In the genomic region with DNA sequence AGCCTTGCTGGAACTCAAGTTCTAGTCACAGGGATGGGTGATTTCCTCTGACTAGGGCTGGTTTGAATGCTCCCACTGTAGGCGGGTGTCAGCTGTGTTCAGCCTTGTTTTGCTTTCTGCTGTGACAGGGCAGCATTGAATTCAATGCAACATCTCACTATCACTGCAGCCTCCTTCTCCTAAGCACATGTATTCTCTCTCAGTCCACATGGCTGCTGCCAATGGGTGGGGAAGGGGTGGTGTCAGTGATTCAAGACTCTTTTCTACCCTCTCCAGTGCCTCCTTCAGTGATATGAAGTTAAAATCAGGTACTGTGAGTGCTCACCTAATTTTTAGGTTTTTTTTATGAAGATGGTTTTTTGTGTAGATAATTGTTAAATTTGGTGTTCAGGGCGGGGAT, we compare ENCODE assay signal across 1 cellular context.
TF ChIP-seq lines count a peak whose summit lies in the region.

No MANE protein-coding gene starts in this region.

TF ChIP-seq in HepG2, 621 proteins besides CTCF, POLR2A, EP300 and RAD21:
- TF ChIP-seq, protein P1, sequence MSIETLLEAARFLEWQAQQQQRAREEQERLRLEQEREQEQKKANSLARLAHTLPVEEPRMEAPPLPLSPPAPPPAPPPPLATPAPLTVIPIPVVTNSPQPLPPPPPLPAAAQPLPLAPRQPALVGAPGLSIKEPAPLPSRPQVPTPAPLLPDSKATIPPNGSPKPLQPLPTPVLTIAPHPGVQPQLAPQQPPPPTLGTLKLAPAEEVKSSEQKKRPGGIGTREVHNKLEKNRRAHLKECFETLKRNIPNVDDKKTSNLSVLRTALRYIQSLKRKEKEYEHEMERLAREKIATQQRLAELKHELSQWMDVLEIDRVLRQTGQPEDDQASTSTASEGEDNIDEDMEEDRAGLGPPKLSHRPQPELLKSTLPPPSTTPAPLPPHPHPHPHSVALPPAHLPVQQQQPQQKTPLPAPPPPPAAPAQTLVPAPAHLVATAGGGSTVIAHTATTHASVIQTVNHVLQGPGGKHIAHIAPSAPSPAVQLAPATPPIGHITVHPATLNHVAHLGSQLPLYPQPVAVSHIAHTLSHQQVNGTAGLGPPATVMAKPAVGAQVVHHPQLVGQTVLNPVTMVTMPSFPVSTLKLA (IDR thresholded peaks at IDR 0.05): peak; percentile 95
- TF ChIP-seq, protein P2, sequence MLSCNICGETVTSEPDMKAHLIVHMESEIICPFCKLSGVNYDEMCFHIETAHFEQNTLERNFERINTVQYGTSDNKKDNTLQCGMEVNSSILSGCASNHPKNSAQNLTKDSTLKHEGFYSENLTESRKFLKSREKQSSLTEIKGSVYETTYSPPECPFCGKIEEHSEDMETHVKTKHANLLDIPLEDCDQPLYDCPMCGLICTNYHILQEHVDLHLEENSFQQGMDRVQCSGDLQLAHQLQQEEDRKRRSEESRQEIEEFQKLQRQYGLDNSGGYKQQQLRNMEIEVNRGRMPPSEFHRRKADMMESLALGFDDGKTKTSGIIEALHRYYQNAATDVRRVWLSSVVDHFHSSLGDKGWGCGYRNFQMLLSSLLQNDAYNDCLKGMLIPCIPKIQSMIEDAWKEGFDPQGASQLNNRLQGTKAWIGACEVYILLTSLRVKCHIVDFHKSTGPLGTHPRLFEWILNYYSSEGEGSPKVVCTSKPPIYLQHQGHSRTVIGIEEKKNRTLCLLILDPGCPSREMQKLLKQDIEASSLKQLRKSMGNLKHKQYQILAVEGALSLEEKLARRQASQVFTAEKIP (CRISPR knock-in tag; IDR thresholded peaks at IDR 0.05; ENCODE audit: borderline replicate concordance): no peak
